Comparison of ENCODE assay signal across 15 cellular contexts in the genomic region with DNA sequence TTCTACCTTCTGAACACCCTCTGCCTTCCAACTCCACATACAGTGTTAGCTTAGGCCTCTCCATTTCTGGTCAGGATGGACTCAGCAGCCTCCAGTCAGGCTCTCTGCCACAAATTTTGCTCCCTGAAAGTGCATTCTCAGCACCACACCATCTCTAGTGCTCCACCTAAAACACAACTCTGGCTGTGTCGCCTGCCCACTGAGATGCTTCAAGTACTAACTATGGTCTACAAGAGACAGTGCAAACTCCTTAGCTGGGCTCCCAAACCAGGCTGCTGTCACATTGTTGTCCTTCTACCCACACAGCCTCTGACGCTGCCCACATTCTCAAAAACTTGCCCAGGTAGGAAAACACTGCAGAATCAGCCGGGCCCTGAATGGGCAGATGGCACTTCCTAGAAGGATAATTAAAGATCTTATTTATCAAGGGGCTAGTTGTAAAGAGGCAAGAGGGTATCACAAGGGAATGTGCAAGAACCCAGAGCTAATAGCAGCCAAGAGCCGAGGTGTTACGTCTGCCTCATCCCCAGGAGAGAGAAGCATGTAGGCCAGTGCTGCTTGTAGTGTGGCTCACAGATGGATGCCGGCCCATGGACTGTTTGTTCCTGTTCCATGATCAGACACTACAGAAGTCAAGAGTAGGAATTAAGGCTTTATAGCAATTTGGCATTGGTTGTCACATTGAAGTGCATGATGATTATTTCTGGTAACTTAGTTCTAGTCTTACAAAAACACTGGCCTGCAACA.
"Had no signal": no experiment of that assay in that cellular context is flagged by ENCODE, and none has a peak within 500 bp of the region (broad histone marks: within the 10 kb centered on the region; RNA-seq: fewer than 3 reads in every experiment).

No MANE protein-coding gene starts in this region.

- H3K36me3 ChIP-seq: ascending aorta, left lung, transverse colon had no signal

- H3K36me3 Mint-ChIP-seq: naive B cell; stimulated activated memory B cell treated with anti-CD40 and anti-IgM and Interleukin-4, amounts not matched to agents 10 μg/mL and 1 μg/mL and 100 μg/mL, for 72 hours had no signal

- H3K4me1 Mint-ChIP-seq: naive B cell; stimulated activated memory B cell treated with anti-CD40 and anti-IgM and Interleukin-4, amounts not matched to agents 10 μg/mL and 1 μg/mL and 100 μg/mL, for 72 hours had no signal

- H3K4me3 Mint-ChIP-seq: activated CD4-positive, alpha-beta T cell treated with anti-CD3 and anti-CD28 coated beads, Interleukin-2, amount 10 ng/mL, durations not matched to agents 7 days and 5 days; activated T-helper 17 cell treated with anti-CD3 and anti-CD28 coated beads, Interleukin-2, amount 50 U/mL, for 72 hours; naive B cell; stimulated activated memory B cell treated with anti-CD40 and anti-IgM and Interleukin-4, amounts not matched to agents 10 μg/mL and 1 μg/mL and 100 μg/mL, for 72 hours had no signal

- H3K9me3 Mint-ChIP-seq: activated T-helper 17 cell treated with anti-CD3 and anti-CD28 coated beads, Interleukin-2, amount 50 U/mL, for 72 hours; stimulated activated memory B cell treated with anti-CD40 and anti-IgM and Interleukin-4, amounts not matched to agents 10 μg/mL and 1 μg/mL and 100 μg/mL, for 72 hours had no signal

- H3K27ac Mint-ChIP-seq: activated T-helper 17 cell treated with anti-CD3 and anti-CD28 coated beads, Interleukin-2, amount 50 U/mL, for 72 hours; naive B cell; stimulated activated memory B cell treated with anti-CD40 and anti-IgM and Interleukin-4, amounts not matched to agents 10 μg/mL and 1 μg/mL and 100 μg/mL, for 72 hours had no signal

- DNase-seq: activated CD4-positive, alpha-beta T cell treated with anti-CD3 and anti-CD28 coated beads, Interleukin-2, amount 10 ng/mL, durations not matched to agents 7 days and 5 days; activated CD4-positive, CD25-positive, alpha-beta regulatory T cell; activated naive CD4-positive, alpha-beta T cell treated with Interleukin-2 at 50 U/mL for 16 hours; erythroblast; hippocampal formation; kidney; left lung; naive B cell; retina; stimulated activated CD4-positive, alpha-beta T cell treated with anti-CD3 and anti-CD28 coated beads, Interleukin-2, amount 100 ng/mL, for 48 hours; SW 1271; transverse colon had no signal

- H3K27me3 ChIP-seq: ascending aorta, left lung, transverse colon had no signal

- H3K27me3 Mint-ChIP-seq: activated CD4-positive, alpha-beta T cell treated with anti-CD3 and anti-CD28 coated beads, Interleukin-2, amount 10 ng/mL, durations not matched to agents 7 days and 5 days; naive B cell; stimulated activated memory B cell treated with anti-CD40 and anti-IgM and Interleukin-4, amounts not matched to agents 10 μg/mL and 1 μg/mL and 100 μg/mL, for 72 hours had no signal

- H3K9me3 ChIP-seq: ascending aorta, left lung, transverse colon had no signal

- H3K27ac ChIP-seq: ascending aorta, left lung, transverse colon had no signal

- H3K4me1 ChIP-seq: ascending aorta, left lung, transverse colon had no signal

- H3K4me3 ChIP-seq: ascending aorta, left lung, transverse colon had no signal
